ENCODE assay signal across 14 cellular contexts in genomic region chr18:58276640-58277456, GRCh38.
A peak's percentile ranks its signal among the peaks of the same experiment; 100 is the strongest.
DNase-seq lines count a peak whose midpoint lies in the region; ATAC-seq, FAIRE-seq and TF ChIP-seq lines count a peak whose summit lies in the region.
"Had no signal": no experiment of that assay in that cellular context is flagged by ENCODE, and none has a peak within 500 bp of the region (broad histone marks: within the 10 kb centered on the region; RNA-seq: fewer than 3 reads in every experiment).

No MANE protein-coding gene starts in this region.

- no peak overlapping the region for H2BK5ac ChIP-seq in trophoblast cell (ENCODE audit: low read depth, low read length, poor library complexity)

- H3K4me3 ChIP-seq in Peyer's patch (peak overlapping the region in 1 of 4 donors; percentile 10), heart right ventricle (peak overlapping the region in 1 of 10 donors; percentile 10), trophoblast cell (ENCODE audit: low read depth, low read length) (no peak overlapping the region), uterus (no peak overlapping the region)
- H3K4me3 ChIP-seq: spleen had no signal

- H2BK120ac ChIP-seq in trophoblast cell (ENCODE audit: insufficient read depth, low read length, poor library complexity): no peak overlapping the region

- H3K27ac ChIP-seq in Peyer's patch: peak overlapping the region in 3 of 4 donors; percentile 23 to 90 (median 70)
- peak overlapping the region in 9 of 10 donors; percentile 2 to 71 (median 52) for H3K27ac ChIP-seq in heart right ventricle
- H3K27ac ChIP-seq in trophoblast cell (ENCODE audit: low read depth, low read length): no peak overlapping the region
- no peak overlapping the region for H3K27ac ChIP-seq in uterus
- H3K27ac ChIP-seq: spleen had no signal

- H3K27me3 ChIP-seq in Peyer's patch (no peaks in the 10 kb centered on the region), heart right ventricle (no peaks in the 10 kb centered on the region), trophoblast cell (ENCODE audit: insufficient read depth, low read length) (no peaks in the 10 kb centered on the region), uterus (no peaks in the 10 kb centered on the region)
- H3K27me3 ChIP-seq: spleen had no signal

- H3K4ac ChIP-seq in trophoblast cell (ENCODE audit: low read depth, low read length): no peak overlapping the region

- no peak overlapping the region for H3K23ac ChIP-seq in trophoblast cell (ENCODE audit: low read length)

- H2AK5ac ChIP-seq in trophoblast cell (ENCODE audit: low read length): peak overlapping the region; percentile 35

- intact Hi-C loops in heart right ventricle (cut with DNase I): no loop called here
- intact Hi-C loops in uterus (cut with DNase I; ENCODE audit: low total_unique reads): loop anchor here (10.0 kb wide), 1 partner anchor 1282 kb away; no protein-coding TSS in a partner anchor

- ATAC-seq in heart right ventricle: peak in 6 of 8 donors; percentile 15 to 31 (median 28)
- no peak for ATAC-seq in HG03039 (IDR thresholded peaks at IDR 0.05; ENCODE audit: unreplicated experiment)
- ATAC-seq: activated CD4-positive, CD25-positive, alpha-beta regulatory T cell treated with anti-CD3 and anti-CD28 coated beads, Interleukin-2, amount 50 U/mL, for 24 hours had no signal

- TF ChIP-seq CTCF in Peyer's patch (IDR thresholded peaks at IDR 0.05) (no peak), heart right ventricle (IDR thresholded peaks at IDR 0.05) (no peak), uterus (IDR thresholded peaks at IDR 0.05) (no peak)

- no peak overlapping the region for H3K4me2 ChIP-seq in trophoblast cell (ENCODE audit: low read length)

- DNase-seq in DMS79 (lab: John Stamatoyannopoulos, UW) (peak; percentile 37), Peyer's patch (no peak), heart right ventricle (no peak), trophoblast cell (no peak), GM19239 (ENCODE audit: insufficient read length, low spot score) (no peak), NCI-H774 (lab: John Stamatoyannopoulos, UW) (no peak), uterus (no peak)
- DNase-seq: activated naive CD8-positive, alpha-beta T cell treated with anti-CD3 and anti-CD28 coated beads, Interleukin-2, amount 10 ng/mL, durations not matched to agents 7 days and 5 days; hippocampal formation; MM.1S; spleen; substantia nigra had no signal

- FAIRE-seq in GM19239 (lab: Jason Lieb, UNC): no peak

- H2AFZ ChIP-seq in trophoblast cell (ENCODE audit: insufficient read depth, low read length, poor library complexity): no peak overlapping the region

- H3K79me1 ChIP-seq in trophoblast cell (ENCODE audit: low read length): no peaks in the 10 kb centered on the region

- H3K14ac ChIP-seq in trophoblast cell (ENCODE audit: low read length): peak overlapping the region; percentile 66

- no peak overlapping the region for H4K8ac ChIP-seq in trophoblast cell (ENCODE audit: low read depth, low read length)

- 54 to 70% methylated on average over 9 of the region's 9 CpGs for WGBS in heart right ventricle, 2 donors
- no CpG with 5 or more reads among the region's 9 CpGs for WGBS in trophoblast cell (ENCODE audit: extremely low coverage, insufficient coverage, insufficient read length)

- no peak overlapping the region for H4K91ac ChIP-seq in trophoblast cell (ENCODE audit: low read depth, low read length)

- H3K4me1 ChIP-seq in Peyer's patch: peaks cover 0 to 13% (median 0%) of the 10 kb centered on the region in 4 donors
- peaks cover 0 to 61% (median 16%) of the 10 kb centered on the region in 9 donors for H3K4me1 ChIP-seq in heart right ventricle
- H3K4me1 ChIP-seq in trophoblast cell (ENCODE audit: control insufficient read depth in 1 of 2, insufficient read depth in 2 of 2, low read length in 2 of 2): peaks cover 10 to 14% of the 10 kb centered on the region in 2 experiments
- H3K4me1 ChIP-seq in uterus: no peaks in the 10 kb centered on the region
- H3K4me1 ChIP-seq: spleen had no signal

- H3K9me3 ChIP-seq in Peyer's patch (no peaks in the 10 kb centered on the region), heart right ventricle (no peaks in the 10 kb centered on the region), trophoblast cell (ENCODE audit: insufficient read depth, low read depth, low read length) (peaks cover 1% of the 10 kb centered on the region), uterus (no peaks in the 10 kb centered on the region)
- H3K9me3 ChIP-seq: spleen had no signal

- H3K79me2 ChIP-seq in trophoblast cell (ENCODE audit: control insufficient read depth, insufficient read depth, low read length, poor library complexity): no peaks in the 10 kb centered on the region

- no peak overlapping the region for H3K9ac ChIP-seq in trophoblast cell (ENCODE audit: low read length)

- H2BK12ac ChIP-seq in trophoblast cell (ENCODE audit: low read length): no peak overlapping the region

- TF ChIP-seq POLR2A in Peyer's patch (IDR thresholded peaks at IDR 0.05) (peak in 1 of 2 donors; percentile 30), uterus (IDR thresholded peaks at IDR 0.05) (no peak)

- no peak overlapping the region for H4K12ac ChIP-seq in trophoblast cell (ENCODE audit: low read depth, low read length)

- peak overlapping the region; percentile 54 for H3K18ac ChIP-seq in trophoblast cell (ENCODE audit: low read length)

- peaks cover 0 to 4% (median 0%) of the 10 kb centered on the region in 3 donors for H3K36me3 ChIP-seq in Peyer's patch
- H3K36me3 ChIP-seq in heart right ventricle: no peaks in the 10 kb centered on the region
- H3K36me3 ChIP-seq in trophoblast cell (ENCODE audit: control insufficient read depth in 1 of 2, insufficient read depth in 2 of 2, low read length in 2 of 2): peaks cover 0 to 1% of the 10 kb centered on the region in 2 experiments
- no peaks in the 10 kb centered on the region for H3K36me3 ChIP-seq in uterus
- H3K36me3 ChIP-seq: spleen had no signal

Comparison
In these comparisons a context has a peak if more than half of its experiments do, and no peak if none do; other contexts are left out.
1. H3K27ac ChIP-seq: peak in Peyer's patch (3 of 4) and heart right ventricle (9 of 10); none in trophoblast cell (single experiment) and uterus (0 of 2).